ENCODE assay signal across 25 cellular contexts in genomic region chr14:41130274-41130673, GRCh38.
"Had no signal": no experiment of that assay in that cellular context is flagged by ENCODE, and none has a peak within 500 bp of the region (broad histone marks: within the 10 kb centered on the region; RNA-seq: fewer than 3 reads in every experiment).

No MANE protein-coding gene starts in this region.

- DNase-seq: dermis blood vessel endothelial cell; effector memory CD4-positive, alpha-beta T cell; erythroblast; esophagus squamous epithelium; foreskin melanocyte; hypothalamus; left ventricle myocardium superior; lower lobe of right lung; natural killer cell; pancreas; right cardiac atrium; spleen; stimulated activated CD4-positive, alpha-beta T cell treated with anti-CD3 and anti-CD28 coated beads, Interleukin-4, amount 100 ng/mL, for 4 hours; stimulated activated naive CD8-positive, alpha-beta T cell treated with anti-CD3 and anti-CD28 coated beads, Interleukin-15, Interleukin-2, amounts not matched to agents 100 U/mL and 50 U/mL, for 24 hours; substantia nigra; testis; tibial artery had no signal

- H3K9me3 ChIP-seq: lower lobe of right lung, neutrophil, pancreas, prostate gland, testis, tibial artery had no signal

- ATAC-seq: left ventricle myocardium superior; lower lobe of right lung; natural killer cell; pancreas; right cardiac atrium; stimulated activated memory B cell treated with anti-CD40 and anti-IgM and Interleukin-4, amounts not matched to agents 10 μg/mL and 1 μg/mL and 100 μg/mL, for 72 hours; stimulated activated naive CD8-positive, alpha-beta T cell treated with anti-CD3 and anti-CD28 coated beads, Interleukin-15, Interleukin-2, amounts not matched to agents 100 U/mL and 50 U/mL, for 24 hours had no signal

- H3K27ac Mint-ChIP-seq: natural killer cell; stimulated activated memory B cell treated with anti-CD40 and anti-IgM and Interleukin-4, amounts not matched to agents 10 μg/mL and 1 μg/mL and 100 μg/mL, for 72 hours; type B pancreatic cell had no signal

- H3K4me1 ChIP-seq: esophagus squamous epithelium, lower lobe of right lung, pancreas, prostate gland, spleen, testis, tibial artery had no signal

- H3K4me3 Mint-ChIP-seq: natural killer cell; stimulated activated memory B cell treated with anti-CD40 and anti-IgM and Interleukin-4, amounts not matched to agents 10 μg/mL and 1 μg/mL and 100 μg/mL, for 72 hours; type B pancreatic cell had no signal

- FAIRE-seq: endometrium, keratinocyte, pancreas had no signal

- H3K4me3 ChIP-seq: coronary artery, esophagus squamous epithelium, lower lobe of right lung, pancreas, prostate gland, skin epidermis, spleen, testis, tibial artery had no signal

- H3K4me1 Mint-ChIP-seq: natural killer cell; stimulated activated memory B cell treated with anti-CD40 and anti-IgM and Interleukin-4, amounts not matched to agents 10 μg/mL and 1 μg/mL and 100 μg/mL, for 72 hours had no signal

- H3K27ac ChIP-seq: coronary artery, esophagus squamous epithelium, lower lobe of right lung, neutrophil, pancreas, prostate gland, skin epidermis, spleen, testis, tibial artery had no signal

- H3K27me3 ChIP-seq: esophagus squamous epithelium, neutrophil, pancreas, spleen, testis, tibial artery had no signal

- H3K36me3 Mint-ChIP-seq: natural killer cell; stimulated activated memory B cell treated with anti-CD40 and anti-IgM and Interleukin-4, amounts not matched to agents 10 μg/mL and 1 μg/mL and 100 μg/mL, for 72 hours; type B pancreatic cell had no signal

- H3K27me3 Mint-ChIP-seq: stimulated activated memory B cell treated with anti-CD40 and anti-IgM and Interleukin-4, amounts not matched to agents 10 μg/mL and 1 μg/mL and 100 μg/mL, for 72 hours; type B pancreatic cell had no signal

- H3K36me3 ChIP-seq: esophagus squamous epithelium, lower lobe of right lung, neutrophil, pancreas, prostate gland, spleen, tibial artery had no signal

- H3K9me3 Mint-ChIP-seq: stimulated activated memory B cell treated with anti-CD40 and anti-IgM and Interleukin-4, amounts not matched to agents 10 μg/mL and 1 μg/mL and 100 μg/mL, for 72 hours; type B pancreatic cell had no signal
